Comparison of ENCODE assay signal across 18 cellular contexts in the genomic region with DNA sequence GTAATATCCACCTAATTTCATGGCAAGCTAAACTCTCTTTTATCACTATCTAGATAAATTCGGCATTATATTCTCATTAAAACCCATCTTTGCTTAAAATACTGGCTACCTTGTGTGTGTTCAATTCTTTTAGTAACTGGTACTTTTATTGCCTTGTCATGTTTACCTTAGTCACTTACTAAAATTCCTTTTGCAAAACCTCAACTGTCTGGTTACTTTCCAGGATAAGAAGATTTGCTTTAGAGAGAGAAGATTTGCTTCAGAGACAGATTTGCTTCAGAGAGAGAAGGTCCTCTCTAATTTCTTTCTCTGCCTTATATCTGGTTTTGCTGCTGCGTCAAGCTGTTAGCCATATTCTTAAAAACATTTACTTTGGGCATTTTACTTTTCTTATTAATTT.
DNase-seq lines count a peak whose midpoint lies in the region; ATAC-seq, FAIRE-seq and TF ChIP-seq lines count a peak whose summit lies in the region.
"Had no signal": no experiment of that assay in that cellular context is flagged by ENCODE, and none has a peak within 500 bp of the region (broad histone marks: within the 10 kb centered on the region; RNA-seq: fewer than 3 reads in every experiment).

No MANE protein-coding gene starts in this region.

- H2BK5ac ChIP-seq in IMR-90 (ENCODE audit: low read depth, low read length, poor library complexity, severe bottlenecking), result peak overlapping the region; percentile 53

- peaks cover 4% of the 10 kb centered on the region for H3K9me1 ChIP-seq in IMR-90 (ENCODE audit: insufficient read depth, low read length)

- TF ChIP-seq RAD21 in IMR-90 (IDR thresholded peaks at IDR 0.05; ENCODE audit: low read length), result no peak

- peak overlapping the region; percentile 88 for H3K27ac Mint-ChIP-seq in astrocyte (ENCODE audit: unreplicated experiment)

- peak; percentile 73 for FAIRE-seq in astrocyte (lab: Jason Lieb, UNC)

- H3K4me3 ChIP-seq in IMR-90 (ENCODE audit: insufficient read depth, low read depth, low read length) (no peak overlapping the region), astrocyte (ENCODE audit: insufficient read depth, low read depth, low read length) (no peak overlapping the region), right cardiac atrium (ENCODE audit: low read length) (no peak overlapping the region)
- H3K4me3 ChIP-seq: HAP-1, Peyer's patch had no signal

- peaks cover 3% of the 10 kb centered on the region for H3K4me1 ChIP-seq in IMR-90 (ENCODE audit: control insufficient read depth, insufficient read depth, low read length)
- H3K4me1 ChIP-seq in astrocyte (ENCODE audit: insufficient read depth, low read length), result peaks cover 5% of the 10 kb centered on the region
- no peaks in the 10 kb centered on the region for H3K4me1 ChIP-seq in right cardiac atrium (ENCODE audit: control insufficient read depth, insufficient read depth, low read length)
- H3K4me1 ChIP-seq: Peyer's patch had no signal

- no peak for ATAC-seq in IMR-90 (ENCODE audit: low read depth)
- ATAC-seq in right cardiac atrium, result no peak

- H3K27me3 ChIP-seq in IMR-90 (ENCODE audit: control insufficient read depth, insufficient read depth, low read length) (no peaks in the 10 kb centered on the region), astrocyte (ENCODE audit: insufficient read depth, low read length) (no peaks in the 10 kb centered on the region), right cardiac atrium (ENCODE audit: control insufficient read depth, insufficient read depth) (no peaks in the 10 kb centered on the region)
- H3K27me3 ChIP-seq: Peyer's patch had no signal

- no peak overlapping the region for H3K4me3 Mint-ChIP-seq in astrocyte (ENCODE audit: unreplicated experiment)

- no peak overlapping the region for H3K18ac ChIP-seq in IMR-90 (ENCODE audit: low read depth, low read length)

- no peaks in the 10 kb centered on the region for H3K79me1 ChIP-seq in IMR-90 (ENCODE audit: low read depth in 1 of 2, low read length in 2 of 2)

- H3K27ac ChIP-seq in IMR-90 (ENCODE audit: insufficient read depth, low read length), result no peak overlapping the region
- H3K27ac ChIP-seq in astrocyte (ENCODE audit: low read depth, low read length), result no peak overlapping the region
- no peak overlapping the region for H3K27ac ChIP-seq in right cardiac atrium (ENCODE audit: low read length)
- H3K27ac ChIP-seq: Peyer's patch had no signal

- in situ Hi-C loops in IMR-90 (cut with MboI; ENCODE audit: low sequenced_read_pairs), result loop anchor here (5.0 kb wide), 2 partner anchors 227 to 467 kb away; no protein-coding TSS in a partner anchor

- peaks cover 18% of the 10 kb centered on the region for H3K4me1 Mint-ChIP-seq in astrocyte (ENCODE audit: low read depth, unreplicated experiment)

- H4K20me1 ChIP-seq in IMR-90 (ENCODE audit: insufficient read depth, low read length) (no peaks in the 10 kb centered on the region), astrocyte (ENCODE audit: insufficient read depth, low read length) (no peaks in the 10 kb centered on the region)

- intact Hi-C loops in IMR-90 (cut with micrococcal nuclease) (loop anchor here (5.0 kb wide), 1 partner anchor 447 kb away; no protein-coding TSS in a partner anchor), right cardiac atrium (cut with DNase I) (loop anchor here (5.0 to 10.0 kb wide), 3 partner anchors 165 to 235 kb away; a partner anchor contains a TSS)

- H2AFZ ChIP-seq in IMR-90 (replicated peaks; ENCODE audit: low read length, poor library complexity) (no peak overlapping the region), astrocyte (ENCODE audit: low read depth, low read length) (no peak overlapping the region)

- POLR2A ChIA-PET in IMR-90 (lab: Charles Lee; ENCODE audit: unreplicated experiment), result no interaction called here

- H3K4ac ChIP-seq in IMR-90 (ENCODE audit: low read depth, low read length), result no peak overlapping the region

- H3K9ac ChIP-seq in IMR-90 (ENCODE audit: low read depth, low read length) (no peak overlapping the region), astrocyte (ENCODE audit: low read length) (no peak overlapping the region)

- DNase-seq in EH (ENCODE audit: low read depth), result peak; percentile 53
- peak; percentile 64 for DNase-seq in IMR-90
- peak; percentile 68 for DNase-seq in astrocyte (ENCODE audit: low read depth)
- peak; percentile 52 for DNase-seq in renal cortical epithelial cell (ENCODE audit: low read depth)
- DNase-seq in right cardiac atrium, result no peak
- no peak for DNase-seq in cortex of kidney (lab: John Stamatoyannopoulos, UW)
- no peak for DNase-seq in OCI-M2 (lab: John Stamatoyannopoulos, UW; ENCODE audit: unreplicated experiment)
- DNase-seq: AML-193, GDM1, KG1, MM.1S, NCI-H1105, NCI-H187, NCI-H510A, NCI-H82, Peyer's patch, SHP77 treated with DMSO at 0.1 percent for 48 hours had no signal

- H3K9me3 Mint-ChIP-seq in astrocyte (ENCODE audit: unreplicated experiment), result no peaks in the 10 kb centered on the region

- no peak overlapping the region for H4K5ac ChIP-seq in IMR-90 (ENCODE audit: low read depth, low read length)

- no peak overlapping the region for H2BK120ac ChIP-seq in IMR-90 (ENCODE audit: low read depth, low read length)

- H3K23ac ChIP-seq in IMR-90 (ENCODE audit: low read depth, low read length), result no peak overlapping the region

- TF ChIP-seq POLR2A in IMR-90 (IDR thresholded peaks at IDR 0.05; ENCODE audit: low read depth, low read length), result no peak

- H3K27me3 Mint-ChIP-seq in astrocyte (ENCODE audit: low read depth, unreplicated experiment), result peaks cover 1% of the 10 kb centered on the region

- H2BK20ac ChIP-seq in IMR-90 (ENCODE audit: low read depth, low read length), result no peak overlapping the region

- peak overlapping the region; percentile 91; the same call in 1 of the 2 replicates for H3K14ac ChIP-seq in IMR-90 (replicated peaks; ENCODE audit: low read depth, low read length)

- H3K56ac ChIP-seq in IMR-90 (ENCODE audit: extremely low read depth, insufficient read depth, low read length), result no peak overlapping the region

- H3K36me3 Mint-ChIP-seq in astrocyte (ENCODE audit: low read depth, unreplicated experiment), result no peaks in the 10 kb centered on the region

- BruUV-seq in IMR-90 (replicated peaks; lab: Mats Ljungman, UMichigan), result no TSS peak

- no peak for TF ChIP-seq CTCF in IMR-90 (conservative IDR thresholded peaks at IDR 0.05; ENCODE audit: low read depth, low read length)
- TF ChIP-seq CTCF in astrocyte (IDR thresholded peaks at IDR 0.05; ENCODE audit: insufficient read depth, low read depth, low read length), result no peak

- H3K4me2 ChIP-seq in IMR-90 (ENCODE audit: low read depth, low read length), result no peak overlapping the region
- no peak overlapping the region for H3K4me2 ChIP-seq in astrocyte (ENCODE audit: low read length)

- no peak overlapping the region for H2AK9ac ChIP-seq in IMR-90 (replicated peaks; ENCODE audit: low read depth, low read length, poor library complexity)

- dilution Hi-C loops in IMR-90 (cut with HindIII; ENCODE audit: low sequenced_read_pairs, unreplicated experiment), result no loop called here

- H4K91ac ChIP-seq in IMR-90 (ENCODE audit: insufficient read depth, low read depth, low read length), result no peak overlapping the region

- no CpG with 5 or more reads among the region's 2 CpGs for WGBS in IMR-90 (ENCODE audit: extremely low coverage in 2 of 2, insufficient read length in 1 of 2), 2 experiments
- 68% methylated on average over 2 of the region's 2 CpGs for WGBS in right cardiac atrium

- no peaks in the 10 kb centered on the region for H3K79me2 ChIP-seq in astrocyte (ENCODE audit: insufficient read depth, low read length)

- H3K36me3 ChIP-seq in IMR-90 (ENCODE audit: control insufficient read depth, insufficient read depth, low read length) (no peaks in the 10 kb centered on the region), astrocyte (ENCODE audit: insufficient read depth, low read length) (no peaks in the 10 kb centered on the region)
- H3K36me3 ChIP-seq: HAP-1, Peyer's patch had no signal

- H3K9me3 ChIP-seq in IMR-90 (ENCODE audit: control insufficient read depth, insufficient read depth, low read length) (no peaks in the 10 kb centered on the region), astrocyte (ENCODE audit: insufficient read depth, low read depth, low read length) (no peaks in the 10 kb centered on the region), right cardiac atrium (ENCODE audit: control insufficient read depth, low read length) (no peaks in the 10 kb centered on the region)
- H3K9me3 ChIP-seq: HAP-1, Peyer's patch had no signal

- H2BK15ac ChIP-seq in IMR-90 (ENCODE audit: low read depth, low read length), result no peak overlapping the region

- CTCF ChIA-PET in IMR-90 (lab: Yijun Ruan, JAX), result interaction anchor here (2.5 kb wide), 1 partner anchor 241 kb away, joined by 6 read pairs; no protein-coding TSS in a partner anchor

- no peak overlapping the region for H2AK5ac ChIP-seq in IMR-90 (ENCODE audit: low read depth, low read length)

- H4K8ac ChIP-seq in IMR-90 (ENCODE audit: low read depth in 2 of 2, low read length in 2 of 2), result no peak overlapping the region

TF ChIP-seq in IMR-90, 13 proteins besides CTCF, POLR2A, EP300 and RAD21:
- peak; percentile 71 for TF ChIP-seq NFE2L2 (IDR thresholded peaks at IDR 0.05; ENCODE audit: low read depth, low read length)
- TF ChIP-seq MAFK (IDR thresholded peaks at IDR 0.05; ENCODE audit: low read depth, low read length), result no peak

Comparison
In these comparisons a context has a peak if more than half of its experiments do, and no peak if none do; other contexts are left out.
1. DNase-seq: peak in EH (single experiment), IMR-90 (single experiment), astrocyte (single experiment) and renal cortical epithelial cell (single experiment); none in right cardiac atrium (0 of 3), cortex of kidney (single experiment) and OCI-M2 (single experiment).